ENCODE assay signal across 11 cellular contexts in genomic region chr4:116055857-116056827, GRCh38.
DNase-seq lines count a peak whose midpoint lies in the region; ATAC-seq and TF ChIP-seq lines count a peak whose summit lies in the region.
"Had no signal": no experiment of that assay in that cellular context is flagged by ENCODE, and none has a peak within 500 bp of the region (broad histone marks: within the 10 kb centered on the region; RNA-seq: fewer than 3 reads in every experiment).

No MANE protein-coding gene starts in this region.

- H4K20me1 ChIP-seq in OCI-LY3 (ENCODE audit: insufficient read depth, low read length) = no peaks in the 10 kb centered on the region
- no peaks in the 10 kb centered on the region for H4K20me1 ChIP-seq in fibroblast of lung (ENCODE audit: control insufficient read depth, extremely low read depth, insufficient read depth, low read length)

- H3K4me1 ChIP-seq in cardiac muscle cell (ENCODE audit: low read depth) = no peaks in the 10 kb centered on the region
- no peaks in the 10 kb centered on the region; the same call in 1 of the 2 replicates for H3K4me1 ChIP-seq in OCI-LY3 (ENCODE audit: low read length)
- H3K4me1 ChIP-seq in fibroblast of lung (ENCODE audit: control insufficient read depth, extremely low read depth, insufficient read depth, low read length) = no peaks in the 10 kb centered on the region
- no peaks in the 10 kb centered on the region for H3K4me1 ChIP-seq in transverse colon
- H3K4me1 ChIP-seq: tibial artery had no signal

- no peaks in the 10 kb centered on the region for H3K36me3 Mint-ChIP-seq in type B pancreatic cell
- H3K36me3 Mint-ChIP-seq: CD8-positive, alpha-beta memory T cell had no signal

- TF ChIP-seq CTCF in cardiac muscle cell (IDR thresholded peaks at IDR 0.05; ENCODE audit: low read depth, low read length) (peak; percentile 9), OCI-LY3 (IDR thresholded peaks at IDR 0.05; ENCODE audit: low read depth, low read length) (peak; percentile 53), fibroblast of lung (conservative IDR thresholded peaks at IDR 0.05 in 1 of 2, IDR thresholded peaks at IDR 0.05 in 1 of 2; ENCODE audit: low read depth in 1 of 2, low read length in 2 of 2) (no peak), type B pancreatic cell (conservative IDR thresholded peaks at IDR 0.05) (peak; percentile 72), transverse colon (IDR thresholded peaks at IDR 0.05) (no peak)

- intact Hi-C loops in left ventricle myocardium superior (cut with micrococcal nuclease) (no loop called here), transverse colon (cut with DNase I; ENCODE audit: low total_unique reads) (no loop called here)

- H3K9ac ChIP-seq in OCI-LY3 (ENCODE audit: low read length) (no peak overlapping the region), fibroblast of lung (ENCODE audit: insufficient read depth, low read length) (no peak overlapping the region)

- H3K9me3 Mint-ChIP-seq in type B pancreatic cell = peaks cover 4% of the 10 kb centered on the region
- H3K9me3 Mint-ChIP-seq: CD8-positive, alpha-beta memory T cell had no signal

- no peak overlapping the region for H3K4me3 Mint-ChIP-seq in type B pancreatic cell
- H3K4me3 Mint-ChIP-seq: CD8-positive, alpha-beta memory T cell had no signal

- WGBS in transverse colon (ENCODE audit: low coverage in 1 of 2), 2 donors = 49 to 55% methylated on average over 3 of the region's 3 CpGs

- ATAC-seq in left ventricle myocardium superior = no peak
- no peak for ATAC-seq in HG03565 (IDR thresholded peaks at IDR 0.05; ENCODE audit: unreplicated experiment)

- no peak overlapping the region for H3K4me3 ChIP-seq in cardiac muscle cell
- no peak overlapping the region for H3K4me3 ChIP-seq in OCI-LY3 (ENCODE audit: low read length)
- no peak overlapping the region for H3K4me3 ChIP-seq in fibroblast of lung (replicated peaks in 1 of 4; ENCODE audit: control extremely low read depth in 1 of 4, insufficient read depth in 1 of 4, low read depth in 3 of 4, low read length in 4 of 4)
- no peak overlapping the region for H3K4me3 ChIP-seq in transverse colon
- H3K4me3 ChIP-seq: tibial artery had no signal

- H3K4me2 ChIP-seq in OCI-LY3 (ENCODE audit: low read length) (no peak overlapping the region), fibroblast of lung (ENCODE audit: extremely low read depth, insufficient read depth, low read length) (no peak overlapping the region)

- H3K4me1 Mint-ChIP-seq in type B pancreatic cell (ENCODE audit: unreplicated experiment) = no peaks in the 10 kb centered on the region
- H3K4me1 Mint-ChIP-seq: CD8-positive, alpha-beta memory T cell had no signal

- H2AFZ ChIP-seq in OCI-LY3 (ENCODE audit: low read depth, low read length) (no peak overlapping the region), fibroblast of lung (ENCODE audit: low read length) (no peak overlapping the region)

- H3K9me3 ChIP-seq in cardiac muscle cell (ENCODE audit: low read depth) (no peaks in the 10 kb centered on the region), OCI-LY3 (ENCODE audit: insufficient read depth, low read length) (no peaks in the 10 kb centered on the region), fibroblast of lung (ENCODE audit: control insufficient read depth, insufficient read depth, low read depth, low read length) (no peaks in the 10 kb centered on the region), transverse colon (no peaks in the 10 kb centered on the region)
- H3K9me3 ChIP-seq: tibial artery had no signal

- H3K27ac ChIP-seq in cardiac muscle cell = no peak overlapping the region
- H3K27ac ChIP-seq in OCI-LY3 (ENCODE audit: low read length) = no peak overlapping the region
- no peak overlapping the region for H3K27ac ChIP-seq in fibroblast of lung (ENCODE audit: insufficient read depth, low read length)
- H3K27ac ChIP-seq in transverse colon = no peak overlapping the region
- H3K27ac ChIP-seq: tibial artery had no signal

- no peaks in the 10 kb centered on the region for H3K79me2 ChIP-seq in OCI-LY3 (ENCODE audit: low read length)
- H3K79me2 ChIP-seq in fibroblast of lung (ENCODE audit: control insufficient read depth, insufficient read depth, low read length) = no peaks in the 10 kb centered on the region

- no peak overlapping the region for H3K27ac Mint-ChIP-seq in type B pancreatic cell
- H3K27ac Mint-ChIP-seq: CD8-positive, alpha-beta memory T cell had no signal

- H3K27me3 ChIP-seq in cardiac muscle cell (no peaks in the 10 kb centered on the region), OCI-LY3 (ENCODE audit: low read depth, low read length) (no peaks in the 10 kb centered on the region), fibroblast of lung (ENCODE audit: control insufficient read depth, insufficient read depth, low read length) (no peaks in the 10 kb centered on the region), transverse colon (no peaks in the 10 kb centered on the region)
- H3K27me3 ChIP-seq: tibial artery had no signal

- no peaks in the 10 kb centered on the region for H3K27me3 Mint-ChIP-seq in type B pancreatic cell
- H3K27me3 Mint-ChIP-seq: CD8-positive, alpha-beta memory T cell had no signal

- TF ChIP-seq POLR2A in transverse colon (IDR thresholded peaks at IDR 0.05) = no peak

- DNase-seq in cardiac muscle cell (ENCODE audit: low read depth in 1 of 2, low spot score in 1 of 2) (peak in 1 of 2 donors; percentile 8), left ventricle myocardium superior (no peak), fibroblast of lung (ENCODE audit: low read depth in 2 of 2) (peak; percentile 6 to 7), type B pancreatic cell (ENCODE audit: extremely low spot score, unreplicated experiment) (no peak), transverse colon (no peak)
- no peak for DNase-seq in activated CD4-positive, alpha-beta T cell treated with anti-CD3 and anti-CD28 coated beads for 1 hour
- DNase-seq: CD8-positive, alpha-beta memory T cell; NCI-H510A; tibial artery had no signal

- TF ChIP-seq EP300 in transverse colon (IDR thresholded peaks at IDR 0.05; ENCODE audit: low read depth) = no peak

- in situ Hi-C loops in transverse colon (cut with MboI; ENCODE audit: low pct_ligation_motif_present in 1 of 4, low pct_unique_long_range_greater_than_20kb in 1 of 4, low sequenced_read_pairs in 3 of 4) = no loop called here

- no peaks in the 10 kb centered on the region for H3K36me3 ChIP-seq in cardiac muscle cell
- no peaks in the 10 kb centered on the region for H3K36me3 ChIP-seq in OCI-LY3 (replicated peaks; ENCODE audit: low read depth, low read length)
- H3K36me3 ChIP-seq in fibroblast of lung (ENCODE audit: control insufficient read depth, insufficient read depth, low read length) = no peaks in the 10 kb centered on the region
- no peaks in the 10 kb centered on the region for H3K36me3 ChIP-seq in transverse colon
- H3K36me3 ChIP-seq: tibial artery had no signal

Comparison
In these comparisons a context has a peak if more than half of its experiments do, and no peak if none do; other contexts are left out.
1. DNase-seq: peak in fibroblast of lung (2 of 2); none in left ventricle myocardium superior (single experiment), type B pancreatic cell (single experiment), activated CD4-positive, alpha-beta T cell treated with anti-CD3 and anti-CD28 coated beads for 1 hour (single experiment) and transverse colon (single experiment).
2. CTCF ChIP-seq: peak in cardiac muscle cell (single experiment), OCI-LY3 (single experiment) and type B pancreatic cell (single experiment); none in fibroblast of lung (0 of 2) and transverse colon (0 of 5).